ENCODE assay signal across 12 cellular contexts in the genomic region with DNA sequence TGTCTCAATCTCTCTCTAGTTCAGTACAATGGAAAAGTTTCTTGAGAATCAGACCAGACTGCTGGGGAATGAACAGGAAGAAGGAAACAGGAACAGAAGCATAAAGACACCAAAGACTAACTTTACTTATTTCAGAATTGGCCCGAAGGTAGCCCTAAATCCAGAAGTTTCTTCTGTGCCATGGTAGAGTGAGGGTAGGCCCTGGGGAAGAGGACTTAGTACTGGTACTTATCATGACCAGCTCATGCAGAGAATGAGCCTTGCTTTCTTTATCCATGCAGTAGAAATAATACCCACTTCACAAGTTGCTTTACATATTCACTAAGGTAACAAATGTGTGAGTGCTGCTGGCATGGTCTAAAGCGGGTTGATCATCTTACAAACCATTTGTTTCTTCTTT.
A peak's percentile ranks its signal among the peaks of the same experiment; 100 is the strongest.
DNase-seq lines count a peak whose midpoint lies in the region; ATAC-seq and TF ChIP-seq lines count a peak whose summit lies in the region.
"Had no signal": no experiment of that assay in that cellular context is flagged by ENCODE, and none has a peak within 500 bp of the region (broad histone marks: within the 10 kb centered on the region; RNA-seq: fewer than 3 reads in every experiment).

No MANE protein-coding gene starts in this region.

- H3K4me3 ChIP-seq in left ventricle myocardium inferior (no peak overlapping the region), esophagus muscularis mucosa (no peak overlapping the region)
- H3K4me3 ChIP-seq: ovary had no signal

- WGBS in esophagus muscularis mucosa, result 95% methylated on average over 2 of the region's 2 CpGs

- H3K9me3 ChIP-seq in left ventricle myocardium inferior (replicated peaks) (no peaks in the 10 kb centered on the region), esophagus muscularis mucosa (no peaks in the 10 kb centered on the region)
- H3K9me3 ChIP-seq: ovary had no signal

- H3K27ac ChIP-seq in left ventricle myocardium inferior (replicated peaks) (peak overlapping the region; percentile 40), esophagus muscularis mucosa (replicated peaks in 1 of 4) (peak overlapping the region; percentile 4 to 40 (median 22))
- H3K27ac ChIP-seq: ovary had no signal

- no peaks in the 10 kb centered on the region for H3K27me3 ChIP-seq in left ventricle myocardium inferior (ENCODE audit: low read depth)
- H3K27me3 ChIP-seq in esophagus muscularis mucosa, result no peaks in the 10 kb centered on the region
- H3K27me3 ChIP-seq: ovary had no signal

- TF ChIP-seq EP300 in esophagus muscularis mucosa (IDR thresholded peaks at IDR 0.05), result no peak

- DNase-seq in left ventricle myocardium inferior (no peak), left cardiac atrium (no peak), esophagus muscularis mucosa (ENCODE audit: extremely low spot score) (no peak), NCI-H748 treated with DMSO at 0.1 percent for 48 hours (lab: John Stamatoyannopoulos, UW) (no peak), C1 segment of cervical spinal cord (lab: John Stamatoyannopoulos, UW) (no peak), NCI-H1417 (lab: John Stamatoyannopoulos, UW) (no peak)
- DNase-seq: amniotic stem cell, H7, NCI-H2029, ovary had no signal

- no peak for TF ChIP-seq POLR2A in esophagus muscularis mucosa (IDR thresholded peaks at IDR 0.05; ENCODE audit: low read depth)

- intact Hi-C loops in left ventricle myocardium inferior (cut with micrococcal nuclease) (no loop called here), left cardiac atrium (cut with DNase I) (no loop called here), esophagus muscularis mucosa (cut with DNase I) (no loop called here)

- ATAC-seq in left cardiac atrium (no peak), HG03460 (IDR thresholded peaks at IDR 0.05; ENCODE audit: unreplicated experiment) (peak; percentile 1), HG03378 (IDR thresholded peaks at IDR 0.05; ENCODE audit: unreplicated experiment) (no peak)

- H3K36me3 ChIP-seq in left ventricle myocardium inferior (peaks cover 3% of the 10 kb centered on the region), esophagus muscularis mucosa (peaks cover 0 to 22% (median 0%) of the 10 kb centered on the region in 4 donors)
- H3K36me3 ChIP-seq: ovary had no signal

- H3K4me1 ChIP-seq in left ventricle myocardium inferior (peaks cover 98% of the 10 kb centered on the region), esophagus muscularis mucosa (peaks cover 27 to 89% (median 87%) of the 10 kb centered on the region in 4 donors)

- TF ChIP-seq CTCF in left ventricle myocardium inferior (IDR thresholded peaks at IDR 0.05; ENCODE audit: borderline replicate concordance) (no peak), esophagus muscularis mucosa (IDR thresholded peaks at IDR 0.05) (no peak)
